ENCODE assay signal across 19 cellular contexts in genomic region chr12:3038166-3038565, GRCh38. TPM values are rescaled to one million over a fixed set of nuclear protein-coding genes. Genes with fewer than 3 reads are reported as not detected.
DNase-seq lines count a peak whose midpoint lies in the region; ATAC-seq, FAIRE-seq and TF ChIP-seq lines count a peak whose summit lies in the region.
"Had no signal": no experiment of that assay in that cellular context is flagged by ENCODE, and none has a peak within 500 bp of the region (broad histone marks: within the 10 kb centered on the region; RNA-seq: fewer than 3 reads in every experiment).

No MANE protein-coding gene starts in this region.

- H4K20me1 ChIP-seq in BLaER1 treated with 17β-estradiol and CSF1 and Interleukin-3, amounts not matched to agents 10 nM and 100 nM = peaks cover 0 to 86% (median 67%) of the 10 kb centered on the region in 11 experiments; a peak in 18 of 22 replicates
- H4K20me1 ChIP-seq in Karpas-422 (ENCODE audit: insufficient read depth, low read depth, low read length) (no peaks in the 10 kb centered on the region), osteoblast (ENCODE audit: insufficient read depth, low read length) (peaks cover 16% of the 10 kb centered on the region)

- H2AFZ ChIP-seq in Karpas-422 (ENCODE audit: low read length) (no peak overlapping the region), osteoblast (ENCODE audit: low read length) (no peak overlapping the region)

- H3K36me3 ChIP-seq in BLaER1 treated with 17β-estradiol and CSF1 and Interleukin-3, amounts not matched to agents 10 nM and 100 nM = peaks cover 9 to 46% (median 25%) of the 10 kb centered on the region in 11 experiments
- H3K36me3 ChIP-seq in Karpas-422 (ENCODE audit: insufficient read depth, low read length) (no peaks in the 10 kb centered on the region), kidney (ENCODE audit: control insufficient read depth in 1 of 2, insufficient read depth in 2 of 2, low read length in 2 of 2) (peaks cover 0 to 6% of the 10 kb centered on the region in 2 donors), osteoblast (ENCODE audit: insufficient read depth, low read length) (peaks cover 47% of the 10 kb centered on the region), tibial artery (peaks cover 18 to 43% (median 32%) of the 10 kb centered on the region in 3 donors)

- no peak for FAIRE-seq in kidney (lab: Jason Lieb, UNC)
- FAIRE-seq: K562 had no signal

- DNase-seq in Karpas-422 (no peak), kidney (peak; percentile 29), osteoblast (ENCODE audit: insufficient read length, low spot score, missing footprints) (peak; percentile 79), NCI-H1048 (lab: John Stamatoyannopoulos, UW) (no peak), tibial artery (no peak)
- DNase-seq in stimulated activated naive CD4-positive, alpha-beta T cell treated with Interleukin-2 at 50 U/mL for 16 hours (lab: John Stamatoyannopoulos, UW) = no peak
- DNase-seq: Caco-2; CD4-positive, alpha-beta T cell; DMS153; DMS79 treated with DMSO at 0.1 percent for 48 hours; GF-D8; GOT3; H9; IMR-90 had no signal

- peaks cover 16 to 95% (median 85%) of the 10 kb centered on the region in 10 experiments for H3K4me1 ChIP-seq in BLaER1 treated with 17β-estradiol and CSF1 and Interleukin-3, amounts not matched to agents 10 nM and 100 nM
- peaks cover 87% of the 10 kb centered on the region for H3K4me1 ChIP-seq in Karpas-422 (ENCODE audit: low read length)
- peaks cover 0 to 10% of the 10 kb centered on the region in 2 donors for H3K4me1 ChIP-seq in kidney (ENCODE audit: control insufficient read depth in 1 of 2, insufficient read depth in 1 of 2, low read depth in 1 of 2, low read length in 2 of 2)
- peaks cover 4% of the 10 kb centered on the region for H3K4me1 ChIP-seq in osteoblast (ENCODE audit: insufficient read depth, low read length)
- peaks cover 0 to 16% (median 7%) of the 10 kb centered on the region in 4 donors for H3K4me1 ChIP-seq in tibial artery
- H3K4me1 ChIP-seq: Caco-2 had no signal

- H3K27me3 ChIP-seq in BLaER1 treated with 17β-estradiol and CSF1 and Interleukin-3, amounts not matched to agents 10 nM and 100 nM = no peaks in the 10 kb centered on the region
- H3K27me3 ChIP-seq in Karpas-422 (ENCODE audit: low read length) (no peaks in the 10 kb centered on the region), osteoblast (ENCODE audit: insufficient read depth, low read length) (no peaks in the 10 kb centered on the region), tibial artery (no peaks in the 10 kb centered on the region)

- H3K27ac ChIP-seq in BLaER1 treated with 17β-estradiol and CSF1 and Interleukin-3, amounts not matched to agents 10 nM and 100 nM = no peak overlapping the region
- peak overlapping the region; percentile 95 for H3K27ac ChIP-seq in Karpas-422 (ENCODE audit: low read length)
- no peak overlapping the region for H3K27ac ChIP-seq in kidney (ENCODE audit: low read depth in 2 of 2, low read length in 2 of 2)
- no peak overlapping the region for H3K27ac ChIP-seq in osteoblast (ENCODE audit: low read depth, low read length)
- no peak overlapping the region for H3K27ac ChIP-seq in tibial artery
- H3K27ac ChIP-seq: C4-2B, HL-60 had no signal

- H3K9me3 ChIP-seq in BLaER1 treated with 17β-estradiol and CSF1 and Interleukin-3, amounts not matched to agents 10 nM and 100 nM (replicated peaks in 1 of 11) = no peaks in the 10 kb centered on the region
- H3K9me3 ChIP-seq in Karpas-422 (ENCODE audit: low read length) (no peaks in the 10 kb centered on the region), kidney (ENCODE audit: control insufficient read depth in 1 of 2, low read length in 2 of 2) (no peaks in the 10 kb centered on the region), osteoblast (ENCODE audit: low read depth, low read length) (no peaks in the 10 kb centered on the region), tibial artery (no peaks in the 10 kb centered on the region)
- H3K9me3 ChIP-seq: Caco-2 had no signal

- no peaks in the 10 kb centered on the region for H3K79me2 ChIP-seq in Karpas-422 (ENCODE audit: low read length)
- no peaks in the 10 kb centered on the region for H3K79me2 ChIP-seq in osteoblast (ENCODE audit: insufficient read depth, low read length)

- no peaks in the 10 kb centered on the region for H3K9me2 ChIP-seq in Karpas-422 (replicated peaks; ENCODE audit: insufficient read depth, low read length)

- intact Hi-C loops in kidney (cut with DNase I) (loop anchor here (10.0 kb wide), 1 partner anchor 183 kb away; the partner anchor contains the start of gene TEX52), tibial artery (cut with DNase I; ENCODE audit: low total_unique reads) (loop anchor here (10.0 kb wide), 1 partner anchor 183 kb away; the partner anchor contains the start of gene TEX52)

- H3K4me2 ChIP-seq in BLaER1 treated with 17β-estradiol and CSF1 and Interleukin-3, amounts not matched to agents 10 nM and 100 nM = peak overlapping the region in 9 of 11 experiments; percentile 60 to 90 (median 72); a peak in 17 of 22 replicates
- H3K4me2 ChIP-seq in Karpas-422 (ENCODE audit: low read depth, low read length, poor library complexity, severe bottlenecking) (peak overlapping the region; percentile 77), osteoblast (ENCODE audit: insufficient read depth, low read length) (no peak overlapping the region)

- ATAC-seq in HG03571 (IDR thresholded peaks at IDR 0.05; ENCODE audit: unreplicated experiment) = no peak
- ATAC-seq: K562 had no signal

- TF ChIP-seq CTCF in kidney (IDR thresholded peaks at IDR 0.05; ENCODE audit: borderline replicate concordance, extremely low read depth, insufficient read depth) (no peak), osteoblast (IDR thresholded peaks at IDR 0.05; ENCODE audit: extremely low read depth, low read depth, low read length) (no peak), tibial artery (IDR thresholded peaks at IDR 0.05) (no peak)

- no peak overlapping the region for H3K4me3 ChIP-seq in BLaER1 treated with 17β-estradiol and CSF1 and Interleukin-3, amounts not matched to agents 10 nM and 100 nM
- H3K4me3 ChIP-seq in Karpas-422 (ENCODE audit: low read length) = peak overlapping the region; percentile 49
- no peak overlapping the region for H3K4me3 ChIP-seq in kidney (ENCODE audit: low read length in 2 of 2)
- no peak overlapping the region for H3K4me3 ChIP-seq in osteoblast (ENCODE audit: insufficient read depth, low read length)
- no peak overlapping the region for H3K4me3 ChIP-seq in tibial artery
- H3K4me3 ChIP-seq: K562 had no signal

- H3K9ac ChIP-seq in BLaER1 treated with 17β-estradiol and CSF1 and Interleukin-3, amounts not matched to agents 10 nM and 100 nM = 0 out of 22 replicates have a peak overlapping the region, but pooled peaks of 2 of the 11 experiments have one; percentile 20 to 29
- H3K9ac ChIP-seq in Karpas-422 (ENCODE audit: low read length) (peak overlapping the region; percentile 49), kidney (ENCODE audit: low read length in 2 of 2) (no peak overlapping the region)

RNA-seq across cellular contexts. Expression of gene TSPAN9, which starts 39.0 kb away (rescaled TPM):
- total RNA-seq in Karpas-422 (2014; rRNA removed; shearing (Covaris generic); ENCODE audit: low replicate concordance) = 0.25 and 2.0 TPM in 2 replicates
- 81.6 TPM for total RNA-seq in kidney
- polyA plus RNA-seq in kidney (ENCODE audit: insufficient read depth, low read depth, low replicate concordance) = 62.4 TPM
- total RNA-seq in osteoblast = 12.1 and 13.0 TPM in 2 replicates

Comparison
In these comparisons a context has a peak if more than half of its experiments do, and no peak if none do; other contexts are left out.
1. DNase-seq: peak in kidney (single experiment) and osteoblast (single experiment); none in Karpas-422 (single experiment), NCI-H1048 (single experiment), tibial artery (0 of 2) and stimulated activated naive CD4-positive, alpha-beta T cell treated with Interleukin-2 at 50 U/mL for 16 hours (single experiment).